ENCODE assay signal across 16 cellular contexts in genomic region chrX:87873988-87874500, GRCh38.
DNase-seq lines count a peak whose midpoint lies in the region; ATAC-seq and TF ChIP-seq lines count a peak whose summit lies in the region.
"Had no signal": no experiment of that assay in that cellular context is flagged by ENCODE, and none has a peak within 500 bp of the region (broad histone marks: within the 10 kb centered on the region; RNA-seq: fewer than 3 reads in every experiment).

No MANE protein-coding gene starts in this region.

- no peak for TF ChIP-seq CTCF in GM23338 (conservative IDR thresholded peaks at IDR 0.05; ENCODE audit: low read depth in 2 of 2)
- no peak for TF ChIP-seq CTCF in type B pancreatic cell (conservative IDR thresholded peaks at IDR 0.05)

- no peaks in the 10 kb centered on the region for H3K4me1 ChIP-seq in GM23338 (ENCODE audit: insufficient read depth)
- H3K4me1 ChIP-seq: left ventricle myocardium inferior, prostate gland had no signal

- H3K36me3 Mint-ChIP-seq in GM23338 (ENCODE audit: low read depth) (no peaks in the 10 kb centered on the region), type B pancreatic cell (no peaks in the 10 kb centered on the region)
- H3K36me3 Mint-ChIP-seq: CD14-positive monocyte had no signal

- no peak overlapping the region for H3K27ac ChIP-seq in GM23338 (ENCODE audit: low read depth)
- H3K27ac ChIP-seq: left ventricle myocardium inferior, prostate gland had no signal

- H3K4me3 ChIP-seq in GM23338, result no peak overlapping the region
- H3K4me3 ChIP-seq: left ventricle myocardium inferior, MG63, prostate gland had no signal

- no peaks in the 10 kb centered on the region for H3F3A ChIP-seq in GM23338 (replicated peaks; ENCODE audit: low read depth)

- no peaks in the 10 kb centered on the region for H3K36me3 ChIP-seq in GM23338 (ENCODE audit: insufficient read depth)
- H3K36me3 ChIP-seq: left ventricle myocardium inferior, MG63, prostate gland had no signal

- ATAC-seq in GM18909 (IDR thresholded peaks at IDR 0.05; ENCODE audit: poor library complexity, unreplicated experiment) (peak; percentile 48), GM23338 (no peak), HG03575 (IDR thresholded peaks at IDR 0.05; ENCODE audit: extremely low read depth, insufficient number of reproducible peaks, low FRiP score, unreplicated experiment) (peak; percentile 16), GM21576 (IDR thresholded peaks at IDR 0.05; ENCODE audit: unreplicated experiment) (no peak)
- ATAC-seq: activated T-cell treated with anti-CD3 and anti-CD28 coated beads, Interleukin-2, amount 50 U/mL, for 4 hours; Right ventricle myocardium inferior had no signal

- H3K27me3 ChIP-seq in GM23338 (ENCODE audit: insufficient read depth), result no peaks in the 10 kb centered on the region
- H3K27me3 ChIP-seq: MG63 had no signal

- H4K20me1 ChIP-seq in GM23338 (replicated peaks; ENCODE audit: insufficient read depth), result no peaks in the 10 kb centered on the region

- no peak overlapping the region for H3K27ac Mint-ChIP-seq in GM23338
- H3K27ac Mint-ChIP-seq in type B pancreatic cell, result no peak overlapping the region
- H3K27ac Mint-ChIP-seq: CD14-positive monocyte had no signal

- no peaks in the 10 kb centered on the region for H3K79me2 ChIP-seq in GM23338 (replicated peaks; ENCODE audit: insufficient read depth)

- DNase-seq in GM23338 (ENCODE audit: low spot score) (no peak), left kidney (ENCODE audit: low read depth, low spot score) (peak; percentile 19), Ammon's horn (ENCODE audit: low spot score) (no peak), type B pancreatic cell (ENCODE audit: extremely low spot score, unreplicated experiment) (no peak)
- DNase-seq: activated T-cell treated with anti-CD3 and anti-CD28 coated beads, Interleukin-2, amount 50 U/mL, for 4 hours; left ventricle myocardium inferior; MG63; NCI-H2081 treated with DMSO at 0.1 percent for 48 hours; NCI-H82; stimulated activated CD4-positive, alpha-beta T cell treated with anti-CD3 and anti-CD28 coated beads, Interleukin-12 subunit alpha, Interleukin-12 subunit beta, amount 100 ng/mL, for 4 hours had no signal

- H3K9me3 Mint-ChIP-seq in GM23338, result no peaks in the 10 kb centered on the region; the same call in 1 of the 3 replicates
- H3K9me3 Mint-ChIP-seq in type B pancreatic cell, result no peaks in the 10 kb centered on the region
- H3K9me3 Mint-ChIP-seq: activated T-cell treated with anti-CD3 and anti-CD28 coated beads, Interleukin-2, amount 50 U/mL, for 4 hours had no signal

- 0 out of 2 replicates have a peak overlapping the region, but pooled peaks have one; percentile 10 for H2AFZ ChIP-seq in GM23338

- H3K9me2 ChIP-seq in GM23338 (ENCODE audit: insufficient read depth), result no peaks in the 10 kb centered on the region

- H3K27me3 Mint-ChIP-seq in GM23338 (ENCODE audit: insufficient read depth, low read depth, poor library complexity) (no peaks in the 10 kb centered on the region), type B pancreatic cell (no peaks in the 10 kb centered on the region)

- no peak overlapping the region for H3K4me2 ChIP-seq in GM23338

- H3K4me1 Mint-ChIP-seq in GM23338 (no peaks in the 10 kb centered on the region), type B pancreatic cell (ENCODE audit: unreplicated experiment) (peaks cover 12% of the 10 kb centered on the region)
- H3K4me1 Mint-ChIP-seq: CD14-positive monocyte had no signal

- no peak overlapping the region for H3K4me3 Mint-ChIP-seq in GM23338
- H3K4me3 Mint-ChIP-seq in type B pancreatic cell, result no peak overlapping the region
- H3K4me3 Mint-ChIP-seq: activated T-cell treated with anti-CD3 and anti-CD28 coated beads, Interleukin-2, amount 50 U/mL, for 4 hours; CD14-positive monocyte had no signal

TF ChIP-seq in GM23338, 12 proteins besides CTCF, POLR2A, EP300 and RAD21:
- no peak for TF ChIP-seq ZNF114 (CRISPR knock-in tag; IDR thresholded peaks at IDR 0.05)

Comparison
In these comparisons a context has a peak if more than half of its experiments do, and no peak if none do; other contexts are left out.
1. ATAC-seq: peak in GM18909 (single experiment) and HG03575 (single experiment); none in GM23338 (single experiment) and GM21576 (single experiment).